8 cellular contexts compared by ENCODE assay signal in genomic region chr18:24138281-24138883, GRCh38. TPM values are rescaled to one million over a fixed set of nuclear protein-coding genes. Genes with fewer than 3 reads are reported as not detected.
DNase-seq lines count a peak whose midpoint lies in the region; ATAC-seq, FAIRE-seq and TF ChIP-seq lines count a peak whose summit lies in the region.

No MANE protein-coding gene starts in this region.

- peaks cover 0 to 2% of the 10 kb centered on the region in 2 donors for H3K36me3 Mint-ChIP-seq in activated T-cell treated with anti-CD3 and anti-CD28 coated beads, Interleukin-2, amount 50 U/mL, for 72 hours (ENCODE audit: insufficient read depth in 2 of 2)
- H3K36me3 Mint-ChIP-seq in activated CD8-positive, alpha-beta T cell treated with anti-CD3 and anti-CD28 coated beads, Interleukin-2, amount 10 ng/mL, durations not matched to agents 7 days and 5 days (ENCODE audit: low read depth) = peaks cover 25% of the 10 kb centered on the region

- POLR2A ChIA-PET in activated CD8-positive, alpha-beta T cell treated with anti-CD3 and anti-CD28 coated beads, Interleukin-2, amount 10 ng/mL, durations not matched to agents 7 days and 5 days (lab: Charles Lee) = interaction anchor here (0.6 to 1.0 kb wide), 2 partner anchors 12 to 26 kb away, joined by 3 to 4 read pairs; no protein-coding TSS in a partner anchor

- H3K4me3 ChIP-seq in kidney (ENCODE audit: low read length in 2 of 2) (peak overlapping the region; percentile 80), testis (peak overlapping the region; percentile 52 to 79)

- CTCF ChIA-PET in activated CD8-positive, alpha-beta T cell treated with anti-CD3 and anti-CD28 coated beads, Interleukin-2, amount 10 ng/mL, durations not matched to agents 7 days and 5 days (lab: Charles Lee) = interaction anchor here (1.0 to 1.3 kb wide), 4 partner anchors 9 to 350 kb away, joined by 3 to 4 read pairs (median 3); no protein-coding TSS in a partner anchor

- peaks cover 7% of the 10 kb centered on the region for H3K27me3 Mint-ChIP-seq in activated T-cell treated with anti-CD3 and anti-CD28 coated beads, Interleukin-2, amount 50 U/mL, for 72 hours (ENCODE audit: low read depth)
- H3K27me3 Mint-ChIP-seq in activated CD8-positive, alpha-beta T cell treated with anti-CD3 and anti-CD28 coated beads, Interleukin-2, amount 10 ng/mL, durations not matched to agents 7 days and 5 days (ENCODE audit: low read depth) = peaks cover 14% of the 10 kb centered on the region

- intact Hi-C loops in kidney (cut with DNase I) (no loop called here), testis (cut with DNase I; ENCODE audit: low total_unique reads) (no loop called here)

- FAIRE-seq in kidney (lab: Jason Lieb, UNC) = no peak

- no peaks in the 10 kb centered on the region for H3K9me3 ChIP-seq in kidney (ENCODE audit: control insufficient read depth in 1 of 2, low read length in 2 of 2)
- no peaks in the 10 kb centered on the region for H3K9me3 ChIP-seq in testis

- peak overlapping the region; percentile 26 to 35 for H3K9ac ChIP-seq in kidney (ENCODE audit: low read length in 2 of 2)

- H3K4me1 ChIP-seq in kidney (ENCODE audit: control insufficient read depth in 1 of 2, insufficient read depth in 1 of 2, low read depth in 1 of 2, low read length in 2 of 2) = peaks cover 2 to 3% of the 10 kb centered on the region in 2 donors
- no peaks in the 10 kb centered on the region for H3K4me1 ChIP-seq in testis

- H3K27me3 ChIP-seq in testis = no peaks in the 10 kb centered on the region

- 33 to 40% methylated on average over 17 to 18 of the region's 18 CpGs for WGBS in testis, 2 donors

- no peak for DNase-seq in activated T-cell treated with anti-CD3 and anti-CD28 coated beads, Interleukin-2, amount 50 U/mL, for 72 hours
- DNase-seq in activated T-cell treated with anti-CD3 and anti-CD28 coated beads, Interleukin-2, amount 50 U/mL, for 48 hours = no peak
- DNase-seq in activated CD8-positive, alpha-beta T cell treated with anti-CD3 and anti-CD28 coated beads, Interleukin-2, amount 10 ng/mL, durations not matched to agents 7 days and 5 days = no peak
- DNase-seq in kidney (no peak), testis (no peak), HT-29 (ENCODE audit: low spot score) (no peak), NCI-H748 treated with DMSO at 0.1 percent for 48 hours (lab: John Stamatoyannopoulos, UW) (no peak), DMS153 (lab: John Stamatoyannopoulos, UW) (no peak)

- peak overlapping the region; percentile 64 for H3K27ac Mint-ChIP-seq in activated T-cell treated with anti-CD3 and anti-CD28 coated beads, Interleukin-2, amount 50 U/mL, for 72 hours
- H3K27ac Mint-ChIP-seq in activated CD8-positive, alpha-beta T cell treated with anti-CD3 and anti-CD28 coated beads, Interleukin-2, amount 10 ng/mL, durations not matched to agents 7 days and 5 days = peak overlapping the region; percentile 52

- H3K27ac ChIP-seq in kidney (ENCODE audit: low read depth in 2 of 2, low read length in 2 of 2) = no peak overlapping the region
- H3K27ac ChIP-seq in testis = peak overlapping the region in 1 of 2 donors; percentile 74

- peak; percentile 15 for ATAC-seq in activated T-cell treated with anti-CD3 and anti-CD28 coated beads, Interleukin-2, amount 50 U/mL, for 72 hours (replicated peaks in 1 of 2)
- peak; percentile 17 for ATAC-seq in activated CD8-positive, alpha-beta T cell treated with anti-CD3 and anti-CD28 coated beads, Interleukin-2, amount 10 ng/mL, durations not matched to agents 7 days and 5 days

- peak overlapping the region; percentile 95 to 97 for H3K4me3 Mint-ChIP-seq in activated T-cell treated with anti-CD3 and anti-CD28 coated beads, Interleukin-2, amount 50 U/mL, for 72 hours
- H3K4me3 Mint-ChIP-seq in activated CD8-positive, alpha-beta T cell treated with anti-CD3 and anti-CD28 coated beads, Interleukin-2, amount 10 ng/mL, durations not matched to agents 7 days and 5 days = peak overlapping the region; percentile 80

- no peak for TF ChIP-seq POLR2A in testis (IDR thresholded peaks at IDR 0.05)

- H3K9me3 Mint-ChIP-seq in activated T-cell treated with anti-CD3 and anti-CD28 coated beads, Interleukin-2, amount 50 U/mL, for 72 hours = peaks cover 0 to 2% of the 10 kb centered on the region in 2 donors
- H3K9me3 Mint-ChIP-seq in activated CD8-positive, alpha-beta T cell treated with anti-CD3 and anti-CD28 coated beads, Interleukin-2, amount 10 ng/mL, durations not matched to agents 7 days and 5 days (ENCODE audit: insufficient read depth) = no peaks in the 10 kb centered on the region

- H3K4me1 Mint-ChIP-seq in activated T-cell treated with anti-CD3 and anti-CD28 coated beads, Interleukin-2, amount 50 U/mL, for 72 hours (ENCODE audit: low read depth) = peaks cover 25% of the 10 kb centered on the region
- peaks cover 26% of the 10 kb centered on the region for H3K4me1 Mint-ChIP-seq in activated CD8-positive, alpha-beta T cell treated with anti-CD3 and anti-CD28 coated beads, Interleukin-2, amount 10 ng/mL, durations not matched to agents 7 days and 5 days (ENCODE audit: low read depth)

- TF ChIP-seq CTCF in kidney (IDR thresholded peaks at IDR 0.05; ENCODE audit: borderline replicate concordance, extremely low read depth, insufficient read depth) = no peak
- TF ChIP-seq CTCF in testis (IDR thresholded peaks at IDR 0.05) = no peak

- H3K36me3 ChIP-seq in kidney (ENCODE audit: control insufficient read depth in 1 of 2, insufficient read depth in 2 of 2, low read length in 2 of 2) = no peaks in the 10 kb centered on the region
- no peaks in the 10 kb centered on the region for H3K36me3 ChIP-seq in testis (ENCODE audit: low read depth, missing control alignments)

RNA-seq across cellular contexts. Expression of gene CABYR, which starts 0.5 kb away (rescaled TPM):
- 1 to 10 TPM in 1 of 2 donors, under 1 TPM in 1; 0.65 to 2.1 TPM for total RNA-seq in activated T-cell treated with anti-CD3 and anti-CD28 coated beads, Interleukin-2, amount 50 U/mL, for 72 hours
- total RNA-seq in activated CD8-positive, alpha-beta T cell treated with anti-CD3 and anti-CD28 coated beads, Interleukin-2, amount 10 ng/mL, durations not matched to agents 7 days and 5 days = 1 to 10 TPM in 1 of 2 experiments, under 1 TPM in 1; 0.97 to 1.1 TPM
- total RNA-seq in kidney = 1.6 TPM
- polyA plus RNA-seq in kidney (ENCODE audit: insufficient read depth, low read depth, low replicate concordance) = 0.82 TPM
- total RNA-seq in testis = 100 to 1,000 TPM; 169 to 451 TPM
- 554 TPM for polyA plus RNA-seq in testis (ENCODE audit: insufficient read depth, low read depth, low replicate concordance)
- total RNA-seq in HT-29 (2014; rRNA removed; shearing (Covaris generic)) = 0.36 and 0.91 TPM in 2 replicates

Comparison
In these comparisons a context has a peak if more than half of its experiments do, and no peak if none do; other contexts are left out.
1. RNA of gene CABYR, which starts 0.5 kb away (total RNA-seq): 169 to 451 TPM in testis; 0.65 to 2.1 TPM in activated T-cell treated with anti-CD3 and anti-CD28 coated beads, Interleukin-2, amount 50 U/mL, for 72 hours, 1.6 TPM in kidney (single experiment), 0.97 to 1.1 TPM in activated CD8-positive, alpha-beta T cell treated with anti-CD3 and anti-CD28 coated beads, Interleukin-2, amount 10 ng/mL, durations not matched to agents 7 days and 5 days and 0.36 to 0.91 TPM in HT-29; every median in the first group is over 10 times any median in the second.